In genomic region chr18:77551055-77551454, GRCh38 we compare ENCODE assay signal across 21 cellular contexts.
"Had no signal": no experiment of that assay in that cellular context is flagged by ENCODE, and none has a peak within 500 bp of the region (broad histone marks: within the 10 kb centered on the region; RNA-seq: fewer than 3 reads in every experiment).

No MANE protein-coding gene starts in this region.

- FAIRE-seq: keratinocyte, pancreas had no signal

- ATAC-seq: gastroesophageal sphincter; left lung; right lobe of liver; stimulated activated memory B cell treated with anti-CD40 and anti-IgM and Interleukin-4, amounts not matched to agents 10 μg/mL and 1 μg/mL and 100 μg/mL, for 72 hours had no signal

- DNase-seq: effector memory CD4-positive, alpha-beta T cell; esophagus squamous epithelium; foreskin fibroblast; glutamatergic neuron; immature natural killer cell; left lung; mesenchymal stem cell; midbrain; naive B cell; occipital lobe; pancreas; right lobe of liver; spleen; stimulated activated CD4-positive, alpha-beta T cell treated with anti-CD3 and anti-CD28 coated beads, Interleukin-15, amount 100 ng/mL, for 24 hours; stimulated activated CD4-positive, alpha-beta T cell treated with anti-CD3 and anti-CD28 coated beads, Interleukin-1b, Interleukin-23, amount 100 ng/mL, for 48 hours; stimulated activated CD4-positive, alpha-beta T cell treated with anti-CD3 and anti-CD28 coated beads, Interleukin-4, amount 100 ng/mL, for 24 hours; tibial artery; upper lobe of left lung had no signal
